ENCODE assay signal across 20 cellular contexts in genomic region chr6:85347787-85348186, GRCh38.
"Had no signal": no experiment of that assay in that cellular context is flagged by ENCODE, and none has a peak within 500 bp of the region (broad histone marks: within the 10 kb centered on the region; RNA-seq: fewer than 3 reads in every experiment).

No MANE protein-coding gene starts in this region.

- H3K79me2 ChIP-seq: parathyroid adenoma had no signal

- H3K9me3 ChIP-seq: adrenal gland, colonic mucosa, esophagus squamous epithelium, left ventricle myocardium inferior, tibial nerve had no signal

- H3K27me3 ChIP-seq: adrenal gland, colonic mucosa, esophagus squamous epithelium, foreskin keratinocyte, tibial nerve had no signal

- H3K27ac ChIP-seq: adrenal gland, colonic mucosa, esophagus squamous epithelium, foreskin keratinocyte, left ventricle myocardium inferior, parathyroid adenoma, tibial nerve had no signal

- H3K4me3 ChIP-seq: adrenal gland, colonic mucosa, esophagus squamous epithelium, left ventricle myocardium inferior, tibial nerve had no signal

- DNase-seq: activated B cell treated with CpG ODN at 0.5 μM for 24 hours; activated CD4-positive, alpha-beta T cell treated with anti-CD3 and anti-CD28 coated beads for 36 hours; activated CD4-positive, alpha-beta T cell treated with anti-CD3 and anti-CD28 coated beads, Interleukin-2, amount 50 U/mL, for 48 hours; activated CD8-positive, alpha-beta memory T cell treated with anti-CD3 and anti-CD28 coated beads, Interleukin-2, amount 50 U/mL, for 48 hours; activated naive CD4-positive, alpha-beta T cell; activated T-cell treated with anti-CD3 and anti-CD28 coated beads, Interleukin-2, amount 50 U/mL, for 4 hours; adrenal gland; colonic mucosa; esophagus squamous epithelium; foreskin keratinocyte; immature natural killer cell; left ventricle myocardium inferior; midbrain; right cardiac atrium; stimulated activated CD4-positive, alpha-beta T cell treated with anti-CD3 and anti-CD28 coated beads, Interleukin-12 subunit alpha, Interleukin-12 subunit beta, amount 100 ng/mL, for 4 hours; stimulated activated CD4-positive, alpha-beta T cell treated with anti-CD3 and anti-CD28 coated beads, Interleukin-4, amount 100 ng/mL, for 4 hours; stimulated activated naive CD8-positive, alpha-beta T cell treated with anti-CD3 and anti-CD28 coated beads, Interleukin-15, Interleukin-2, amounts not matched to agents 100 U/mL and 50 U/mL, for 24 hours; T-helper 9 cell had no signal

- H2AFZ ChIP-seq: parathyroid adenoma had no signal

- H3K4me1 ChIP-seq: adrenal gland, colonic mucosa, left ventricle myocardium inferior, parathyroid adenoma had no signal

- H3K36me3 ChIP-seq: adrenal gland, colonic mucosa, esophagus squamous epithelium, left ventricle myocardium inferior, tibial nerve had no signal

- H3K9ac ChIP-seq: parathyroid adenoma had no signal
